Comparison of ENCODE assay signal across 1 cellular context in genomic region chr6:125795301-125795700, GRCh38.
TF ChIP-seq lines count a peak whose summit lies in the region.

No MANE protein-coding gene starts in this region.

TF ChIP-seq in GM12878, 131 proteins besides CTCF, POLR2A, EP300 and RAD21:
- no peak for TF ChIP-seq RAD51 (IDR thresholded peaks at IDR 0.05)
- no peak for TF ChIP-seq MEF2A (IDR thresholded peaks at IDR 0.05; ENCODE audit: insufficient read depth, low read depth, low read length)
- no peak for TF ChIP-seq SMAD5 (IDR thresholded peaks at IDR 0.05; ENCODE audit: low read depth)
- TF ChIP-seq USF2 (IDR thresholded peaks at IDR 0.05; ENCODE audit: borderline replicate concordance, low read depth, low read length): no peak
- no peak for TF ChIP-seq MEF2B (IDR thresholded peaks at IDR 0.05; ENCODE audit: partially characterized antibody, poor library complexity, severe bottlenecking)
- no peak for TF ChIP-seq USF1 (IDR thresholded peaks at IDR 0.05; ENCODE audit: borderline replicate concordance, extremely low read length, insufficient read depth, low read depth, low read length)
- no peak for TF ChIP-seq MLLT1 (IDR thresholded peaks at IDR 0.05)
- no peak for TF ChIP-seq ESRRA (IDR thresholded peaks at IDR 0.05; ENCODE audit: low read length)
- TF ChIP-seq E2F8 (IDR thresholded peaks at IDR 0.05; ENCODE audit: low read depth, partially characterized antibody): no peak
- TF ChIP-seq PKNOX1 (IDR thresholded peaks at IDR 0.05): no peak
- no peak for TF ChIP-seq ATF3 (IDR thresholded peaks at IDR 0.05; ENCODE audit: borderline replicate concordance, extremely low read depth, low read depth, low read length)
- TF ChIP-seq CHD2 (IDR thresholded peaks at IDR 0.05; ENCODE audit: borderline replicate concordance, low read depth, low read length): no peak
- TF ChIP-seq CREB1 (IDR thresholded peaks at IDR 0.05; ENCODE audit: low read depth): no peak
- TF ChIP-seq BACH1 (IDR thresholded peaks at IDR 0.05; ENCODE audit: borderline replicate concordance): no peak
- no peak for TF ChIP-seq NFYA (IDR thresholded peaks at IDR 0.05; ENCODE audit: borderline replicate concordance, low read depth, low read length)
- TF ChIP-seq BCL3 (IDR thresholded peaks at IDR 0.05; ENCODE audit: borderline replicate concordance, insufficient read depth, low read depth, low read length, poor library complexity, severe bottlenecking): no peak
- TF ChIP-seq RFX5 (IDR thresholded peaks at IDR 0.05; ENCODE audit: low read depth, low read length): no peak
- TF ChIP-seq IKZF1 (conservative IDR thresholded peaks at IDR 0.05): no peak
- TF ChIP-seq ZNF207 (IDR thresholded peaks at IDR 0.05; ENCODE audit: borderline replicate concordance): no peak
